ENCODE assay signal across 1 cellular context in genomic region chr11:128284634-128285033, GRCh38.
TF ChIP-seq lines count a peak whose summit lies in the region.

No MANE protein-coding gene starts in this region.

TF ChIP-seq in H1, 55 proteins besides CTCF, POLR2A, EP300 and RAD21 (continued from another document):
- TF ChIP-seq GTF2F1 (IDR thresholded peaks at IDR 0.05; ENCODE audit: borderline replicate concordance, low read depth, low read length), result no peak
- no peak for TF ChIP-seq KDM4A (IDR thresholded peaks at IDR 0.05; ENCODE audit: low read depth, low read length, severe bottlenecking)
